Comparison of ENCODE assay signal across 12 cellular contexts in the genomic region with DNA sequence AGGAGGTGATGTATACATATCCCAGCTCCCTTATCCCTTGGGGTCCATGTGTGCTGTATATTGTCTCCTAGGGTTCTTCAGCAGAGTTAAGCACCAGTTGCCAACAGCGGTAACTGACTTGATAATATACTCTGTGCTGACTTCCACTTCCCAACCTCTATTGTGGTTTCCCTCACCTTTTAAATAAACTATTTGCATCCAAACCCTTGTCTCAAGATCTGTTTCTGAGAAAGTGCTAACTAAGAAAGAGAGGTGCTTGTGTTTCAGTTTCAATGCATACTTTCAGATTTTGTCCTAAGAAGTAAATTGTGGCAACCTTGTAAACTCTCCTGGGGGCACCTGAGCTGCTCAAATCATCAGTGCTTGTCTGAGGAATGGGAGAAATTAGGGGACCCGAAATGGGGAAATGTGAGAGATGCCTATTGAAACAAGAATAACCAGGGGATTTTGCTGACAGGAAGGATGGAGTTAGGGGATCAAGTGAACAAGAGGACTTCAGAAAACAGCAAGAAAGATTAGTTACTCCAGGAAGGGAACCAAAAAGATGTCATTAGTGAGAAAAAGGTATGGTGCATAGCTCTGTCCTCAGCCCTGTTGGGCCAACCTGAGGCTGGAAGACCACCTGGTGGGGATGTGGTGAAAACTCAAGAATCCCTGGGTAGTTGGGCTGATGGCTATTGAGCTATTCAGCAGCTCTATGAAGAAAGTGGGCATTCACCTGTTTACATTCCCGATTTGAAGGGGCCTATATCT. TPM values are rescaled to one million over a fixed set of nuclear protein-coding genes. Genes with fewer than 3 reads are reported as not detected.
DNase-seq lines count a peak whose midpoint lies in the region; ATAC-seq lines count a peak whose summit lies in the region.
"Had no signal": no experiment of that assay in that cellular context is flagged by ENCODE, and none has a peak within 500 bp of the region (broad histone marks: within the 10 kb centered on the region; RNA-seq: fewer than 3 reads in every experiment).

No MANE protein-coding gene starts in this region.

- ATAC-seq in GM18873 (IDR thresholded peaks at IDR 0.05; ENCODE audit: low FRiP score, unreplicated experiment), result peak; percentile 96
- ATAC-seq in GM21526 (IDR thresholded peaks at IDR 0.05; ENCODE audit: low FRiP score, unreplicated experiment), result peak; percentile 98
- ATAC-seq in HG03064 (IDR thresholded peaks at IDR 0.05; ENCODE audit: low read depth, unreplicated experiment), result peak; percentile 98

- no peaks in the 10 kb centered on the region for H3K36me3 Mint-ChIP-seq in T-helper 2 cell treated with Interferon-gamma antibody and Interleukin-4, amounts not matched to agents 5 μg/mL and 100 μg/mL, for 36 hours (ENCODE audit: low read depth)

- H3K27ac Mint-ChIP-seq in T-helper 2 cell treated with Interferon-gamma antibody and Interleukin-4, amounts not matched to agents 5 μg/mL and 100 μg/mL, for 36 hours, result peak overlapping the region; percentile 15
- H3K27ac Mint-ChIP-seq: activated B cell treated with CpG ODN at 0.5 μM for 24 hours; activated naive CD4-positive, alpha-beta T cell treated with anti-CD3 and anti-CD28 coated beads for 36 hours; nephron had no signal

- H3K9me3 Mint-ChIP-seq in T-helper 2 cell treated with Interferon-gamma antibody and Interleukin-4, amounts not matched to agents 5 μg/mL and 100 μg/mL, for 36 hours, result no peaks in the 10 kb centered on the region
- H3K9me3 Mint-ChIP-seq: activated B cell treated with CpG ODN at 0.5 μM for 24 hours; activated naive CD4-positive, alpha-beta T cell treated with anti-CD3 and anti-CD28 coated beads for 36 hours; nephron had no signal

- DNase-seq in T-helper 2 cell treated with Interferon-gamma antibody and Interleukin-4, amounts not matched to agents 5 μg/mL and 100 μg/mL, for 36 hours (ENCODE audit: low spot score), result no peak
- DNase-seq in kidney glomerular epithelial cell (lab: John Stamatoyannopoulos, UW) (no peak), NCI-H446 treated with DMSO at 0.1 percent for 48 hours (lab: John Stamatoyannopoulos, UW) (no peak), MG63 (no peak)
- DNase-seq: activated B cell treated with CpG ODN at 0.5 μM for 24 hours; activated naive CD4-positive, alpha-beta T cell treated with anti-CD3 and anti-CD28 coated beads for 36 hours; NCI-H2171 treated with DMSO at 0.1 percent for 48 hours; SHP77 had no signal

- peaks cover 28% of the 10 kb centered on the region for H3K4me1 Mint-ChIP-seq in T-helper 2 cell treated with Interferon-gamma antibody and Interleukin-4, amounts not matched to agents 5 μg/mL and 100 μg/mL, for 36 hours (ENCODE audit: low read depth)
- H3K4me1 Mint-ChIP-seq: activated B cell treated with CpG ODN at 0.5 μM for 24 hours, nephron had no signal

- no peaks in the 10 kb centered on the region for H3K9me3 ChIP-seq in MG63

- H3K27me3 Mint-ChIP-seq in T-helper 2 cell treated with Interferon-gamma antibody and Interleukin-4, amounts not matched to agents 5 μg/mL and 100 μg/mL, for 36 hours (ENCODE audit: low read depth), result peaks cover 42% of the 10 kb centered on the region

- H3K36me3 ChIP-seq in MG63, result no peaks in the 10 kb centered on the region

- peak overlapping the region; percentile 68 for H3K4me3 Mint-ChIP-seq in T-helper 2 cell treated with Interferon-gamma antibody and Interleukin-4, amounts not matched to agents 5 μg/mL and 100 μg/mL, for 36 hours
- H3K4me3 Mint-ChIP-seq: activated B cell treated with CpG ODN at 0.5 μM for 24 hours; activated naive CD4-positive, alpha-beta T cell treated with anti-CD3 and anti-CD28 coated beads for 36 hours; nephron had no signal

- H3K4me3 ChIP-seq in MG63, result no peak overlapping the region

- H3K27me3 ChIP-seq in MG63, result peaks cover 10% of the 10 kb centered on the region

RNA-seq across cellular contexts. Expression of a gene that starts 50.9 kb away (rescaled TPM):
- total RNA-seq in MG63 (2014; rRNA removed; shearing (Covaris generic); ENCODE audit: low replicate concordance), result 334 and 451 TPM in 2 replicates
